8 cellular contexts compared by ENCODE assay signal in the genomic region with DNA sequence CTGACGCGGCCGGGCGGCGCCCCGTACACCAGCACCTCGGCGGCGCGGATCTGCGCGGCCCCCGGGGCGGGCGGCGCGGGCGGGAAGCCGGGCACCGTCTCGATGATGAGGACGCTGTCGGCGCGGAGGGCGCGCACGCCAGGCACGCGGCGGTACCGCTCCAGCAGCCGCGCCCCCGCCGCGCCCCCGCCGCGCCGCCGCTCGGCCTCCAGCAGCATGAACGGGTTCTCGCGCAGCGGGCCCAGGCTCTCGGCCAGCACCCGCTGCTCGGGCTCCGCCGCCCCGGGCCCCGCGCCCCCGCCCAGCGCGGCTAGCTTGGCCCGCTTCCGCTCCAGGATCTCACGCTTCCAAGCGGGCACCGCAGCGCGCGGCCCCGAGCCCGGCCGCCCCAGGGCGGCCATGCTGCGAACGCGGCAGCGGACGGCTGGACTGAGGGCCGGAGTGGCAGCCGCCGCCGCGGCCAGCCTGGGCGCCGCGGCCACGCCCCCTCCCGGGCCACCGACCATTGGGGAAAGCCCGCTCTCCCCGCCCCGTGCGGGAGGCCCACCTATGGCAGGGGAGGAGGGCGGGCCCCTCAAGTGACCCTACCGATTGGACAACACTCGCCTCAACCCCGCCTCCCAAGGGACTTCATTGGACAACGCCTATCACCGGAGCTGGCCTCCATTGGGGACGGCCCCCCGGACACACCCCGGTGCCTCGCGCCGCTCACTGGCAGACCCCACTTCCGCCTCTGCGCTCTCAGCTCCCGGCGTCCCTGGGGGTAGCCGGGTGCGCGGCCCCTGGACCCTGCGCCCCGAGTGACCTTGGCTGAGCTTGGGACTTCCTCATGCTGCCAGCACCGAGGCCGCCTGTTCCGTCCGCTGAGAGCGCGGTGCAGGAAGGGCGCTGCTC. TPM values are rescaled to one million over a fixed set of nuclear protein-coding genes. Genes with fewer than 3 reads are reported as not detected.
DNase-seq lines count a peak whose midpoint lies in the region; ATAC-seq and TF ChIP-seq lines count a peak whose summit lies in the region.

A gene with protein sequence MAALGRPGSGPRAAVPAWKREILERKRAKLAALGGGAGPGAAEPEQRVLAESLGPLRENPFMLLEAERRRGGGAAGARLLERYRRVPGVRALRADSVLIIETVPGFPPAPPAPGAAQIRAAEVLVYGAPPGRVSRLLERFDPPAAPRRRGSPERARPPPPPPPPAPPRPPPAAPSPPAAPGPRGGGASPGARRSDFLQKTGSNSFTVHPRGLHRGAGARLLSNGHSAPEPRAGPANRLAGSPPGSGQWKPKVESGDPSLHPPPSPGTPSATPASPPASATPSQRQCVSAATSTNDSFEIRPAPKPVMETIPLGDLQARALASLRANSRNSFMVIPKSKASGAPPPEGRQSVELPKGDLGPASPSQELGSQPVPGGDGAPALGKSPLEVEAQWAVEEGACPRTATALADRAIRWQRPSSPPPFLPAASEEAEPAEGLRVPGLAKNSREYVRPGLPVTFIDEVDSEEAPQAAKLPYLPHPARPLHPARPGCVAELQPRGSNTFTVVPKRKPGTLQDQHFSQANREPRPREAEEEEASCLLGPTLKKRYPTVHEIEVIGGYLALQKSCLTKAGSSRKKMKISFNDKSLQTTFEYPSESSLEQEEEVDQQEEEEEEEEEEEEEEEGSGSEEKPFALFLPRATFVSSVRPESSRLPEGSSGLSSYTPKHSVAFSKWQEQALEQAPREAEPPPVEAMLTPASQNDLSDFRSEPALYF (minus strand): TSS at position 431 of the 894 bp plus-strand sequence. CDS start 30 bp downstream, at position 401.

- H3K4me1 ChIP-seq in SK-N-SH (ENCODE audit: control insufficient read depth in 1 of 2, insufficient read depth in 2 of 2, low read depth in 1 of 2, low read length in 1 of 2) (peaks cover 15 to 45% of the 10 kb centered on the region in 2 experiments; a peak in 3 of 4 replicates), testis (peaks cover 52% of the 10 kb centered on the region)

- WGBS in SK-N-SH (ENCODE audit: low lambda C conversion rate), result 0% methylated on average over 15 of the region's 118 CpGs
- WGBS in testis, 2 donors, result 0% methylated on average over 34 of the region's 118 CpGs; no CpG with 5 or more reads in 1 of the 2 donors

- H3K36me3 ChIP-seq in SK-N-SH (replicated peaks in 1 of 2; ENCODE audit: control insufficient read depth in 1 of 2, insufficient read depth in 2 of 2, low read length in 1 of 2) (no peaks in the 10 kb centered on the region), testis (ENCODE audit: low read depth, missing control alignments) (no peaks in the 10 kb centered on the region)

- peak within 1 kb of the TSS; percentile 62 for H3K27ac Mint-ChIP-seq in activated naive CD4-positive, alpha-beta T cell treated with anti-CD3 and anti-CD28 coated beads, Interleukin-2, amount 50 U/mL, for 24 hours

- peak within 1 kb of the TSS; percentile 83 for H3K4me3 Mint-ChIP-seq in activated naive CD4-positive, alpha-beta T cell treated with anti-CD3 and anti-CD28 coated beads, Interleukin-2, amount 50 U/mL, for 24 hours

- POLR2A ChIA-PET in SK-N-SH (lab: Yijun Ruan, JAX), result interaction anchor here (0.6 to 1.4 kb wide), 7 partner anchors 8 to 222 kb away, joined by 3 to 9 read pairs (median 5); a partner anchor contains a TSS

- no peaks in the 10 kb centered on the region for H3K9me3 ChIP-seq in SK-N-SH
- no peaks in the 10 kb centered on the region for H3K9me3 ChIP-seq in testis

- ATAC-seq in HG02571 (IDR thresholded peaks at IDR 0.05; ENCODE audit: unreplicated experiment), result peak; percentile 83

- no peaks in the 10 kb centered on the region for H3K36me3 Mint-ChIP-seq in activated naive CD4-positive, alpha-beta T cell treated with anti-CD3 and anti-CD28 coated beads, Interleukin-2, amount 50 U/mL, for 24 hours

- peaks cover 80% of the 10 kb centered on the region for H3K79me2 ChIP-seq in SK-N-SH (ENCODE audit: insufficient read depth)

- H3K4me2 ChIP-seq in SK-N-SH, result peak within 1 kb of the TSS; percentile 99

- peaks cover 22% of the 10 kb centered on the region for H3K4me1 Mint-ChIP-seq in activated naive CD4-positive, alpha-beta T cell treated with anti-CD3 and anti-CD28 coated beads, Interleukin-2, amount 50 U/mL, for 24 hours

- H3K27ac ChIP-seq in SK-N-SH (ENCODE audit: low read depth in 2 of 2, low read length in 1 of 2) (peak within 1 kb of the TSS; percentile 46 to 87; a peak in 3 of 4 replicates), testis (peak within 1 kb of the TSS; percentile 55 to 71)

- H3K9me3 Mint-ChIP-seq in activated naive CD4-positive, alpha-beta T cell treated with anti-CD3 and anti-CD28 coated beads, Interleukin-2, amount 50 U/mL, for 24 hours, result no peaks in the 10 kb centered on the region

- H2AFZ ChIP-seq in SK-N-SH (ENCODE audit: low read depth), result peak within 1 kb of the TSS; percentile 83; the same call in 1 of the 2 replicates

- CTCF ChIA-PET in SK-N-SH (lab: Yijun Ruan, JAX), result interaction anchor here (0.9 to 1.4 kb wide), 5 partner anchors 22 to 171 kb away, joined by 3 to 6 read pairs (median 3); a partner anchor contains a TSS

- peak within 1 kb of the TSS; percentile 66; the same call in 1 of the 2 replicates for H3K9ac ChIP-seq in SK-N-SH

- peak; percentile 98 for DNase-seq in GM04504 (ENCODE audit: low read depth)
- DNase-seq in NCI-H1048 (lab: John Stamatoyannopoulos, UW), result peak; percentile 95
- DNase-seq in SK-N-SH, result peak; percentile 100
- peak; percentile 76 for DNase-seq in glomerular endothelial cell (ENCODE audit: extremely low read depth, low read depth, low spot score)
- DNase-seq in occipital lobe (lab: John Stamatoyannopoulos, UW), result peak; percentile 99
- DNase-seq in testis, result peak; percentile 100

- H4K20me1 ChIP-seq in SK-N-SH (ENCODE audit: insufficient read depth), result peaks cover 33% of the 10 kb centered on the region

- H3K27me3 Mint-ChIP-seq in activated naive CD4-positive, alpha-beta T cell treated with anti-CD3 and anti-CD28 coated beads, Interleukin-2, amount 50 U/mL, for 24 hours, result no peaks in the 10 kb centered on the region

- TF ChIP-seq CTCF in SK-N-SH (IDR thresholded peaks at IDR 0.05), result no peak
- TF ChIP-seq CTCF in testis (IDR thresholded peaks at IDR 0.05), result peak in 1 of 3 experiments; percentile 1

- no peak for TF ChIP-seq RAD21 in SK-N-SH (IDR thresholded peaks at IDR 0.05; ENCODE audit: low read length)

- no peaks in the 10 kb centered on the region for H3K9me2 ChIP-seq in SK-N-SH

- TF ChIP-seq POLR2A in testis (IDR thresholded peaks at IDR 0.05), result no peak

- TF ChIP-seq EP300 in SK-N-SH (IDR thresholded peaks at IDR 0.05; ENCODE audit: borderline replicate concordance in 1 of 2, low read depth in 1 of 2, low read length in 1 of 2), result no peak

- H3K27me3 ChIP-seq in SK-N-SH (ENCODE audit: insufficient read depth) (no peaks in the 10 kb centered on the region), testis (no peaks in the 10 kb centered on the region)

- intact Hi-C loops in testis (cut with DNase I; ENCODE audit: low total_unique reads), result no loop called here

- H3K4me3 ChIP-seq in SK-N-SH (ENCODE audit: low read depth in 2 of 2, low read length in 1 of 2) (peak within 1 kb of the TSS; percentile 70 to 83), testis (peak within 1 kb of the TSS; percentile 64 to 72)

- peaks cover 14% of the 10 kb centered on the region for H3F3A ChIP-seq in SK-N-SH (replicated peaks; ENCODE audit: insufficient read depth)

TF ChIP-seq in SK-N-SH, 30 proteins besides CTCF, POLR2A, EP300 and RAD21 (continues in another document):
- TF ChIP-seq, protein P1, sequence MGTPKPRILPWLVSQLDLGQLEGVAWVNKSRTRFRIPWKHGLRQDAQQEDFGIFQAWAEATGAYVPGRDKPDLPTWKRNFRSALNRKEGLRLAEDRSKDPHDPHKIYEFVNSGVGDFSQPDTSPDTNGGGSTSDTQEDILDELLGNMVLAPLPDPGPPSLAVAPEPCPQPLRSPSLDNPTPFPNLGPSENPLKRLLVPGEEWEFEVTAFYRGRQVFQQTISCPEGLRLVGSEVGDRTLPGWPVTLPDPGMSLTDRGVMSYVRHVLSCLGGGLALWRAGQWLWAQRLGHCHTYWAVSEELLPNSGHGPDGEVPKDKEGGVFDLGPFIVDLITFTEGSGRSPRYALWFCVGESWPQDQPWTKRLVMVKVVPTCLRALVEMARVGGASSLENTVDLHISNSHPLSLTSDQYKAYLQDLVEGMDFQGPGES (IDR thresholded peaks at IDR 0.05; ENCODE audit: low read depth, low read length), result peak; percentile 81
- TF ChIP-seq SMC3 (IDR thresholded peaks at IDR 0.05; ENCODE audit: low read depth, low read length) (no peak), RXRA (IDR thresholded peaks at IDR 0.05; ENCODE audit: borderline replicate concordance, low read depth) (no peak), SIN3A (IDR thresholded peaks at IDR 0.05; ENCODE audit: borderline replicate concordance, low read depth, low read length) (peak; percentile 54; the same call in 1 of the 2 replicates), CHD2 (IDR thresholded peaks at IDR 0.05; ENCODE audit: low read length, partially characterized antibody) (peak; percentile 80), GABPA (IDR thresholded peaks at IDR 0.05; ENCODE audit: low read depth) (peak; percentile 59), FOSL2 (IDR thresholded peaks at IDR 0.05; ENCODE audit: borderline replicate concordance, low read depth) (no peak), GATA2 (CRISPR knock-in tag; IDR thresholded peaks at IDR 0.05) (no peak)
- TF ChIP-seq, protein P2, sequence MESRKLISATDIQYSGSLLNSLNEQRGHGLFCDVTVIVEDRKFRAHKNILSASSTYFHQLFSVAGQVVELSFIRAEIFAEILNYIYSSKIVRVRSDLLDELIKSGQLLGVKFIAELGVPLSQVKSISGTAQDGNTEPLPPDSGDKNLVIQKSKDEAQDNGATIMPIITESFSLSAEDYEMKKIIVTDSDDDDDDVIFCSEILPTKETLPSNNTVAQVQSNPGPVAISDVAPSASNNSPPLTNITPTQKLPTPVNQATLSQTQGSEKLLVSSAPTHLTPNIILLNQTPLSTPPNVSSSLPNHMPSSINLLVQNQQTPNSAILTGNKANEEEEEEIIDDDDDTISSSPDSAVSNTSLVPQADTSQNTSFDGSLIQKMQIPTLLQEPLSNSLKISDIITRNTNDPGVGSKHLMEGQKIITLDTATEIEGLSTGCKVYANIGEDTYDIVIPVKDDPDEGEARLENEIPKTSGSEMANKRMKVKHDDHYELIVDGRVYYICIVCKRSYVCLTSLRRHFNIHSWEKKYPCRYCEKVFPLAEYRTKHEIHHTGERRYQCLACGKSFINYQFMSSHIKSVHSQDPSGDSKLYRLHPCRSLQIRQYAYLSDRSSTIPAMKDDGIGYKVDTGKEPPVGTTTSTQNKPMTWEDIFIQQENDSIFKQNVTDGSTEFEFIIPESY (IDR thresholded peaks at IDR 0.05; ENCODE audit: borderline replicate concordance, low read depth), result no peak

RNA-seq across cellular contexts. Expression of the gene that starts here (rescaled TPM):
- polyA plus RNA-seq in SK-N-SH (2012; rRNA removed) (4.4 and 5.2 TPM in 2 replicates), testis (ENCODE audit: insufficient read depth, low read depth, low replicate concordance) (17.2 TPM)
- polyA plus RNA-seq in SK-N-SH (2012; cell fraction: cytosol; rRNA removed), result 2.8 and 3.7 TPM in 2 replicates
- polyA plus RNA-seq in SK-N-SH (2012; cell fraction: nucleus; rRNA removed), result 9.6 and 15.0 TPM in 2 replicates
- total RNA-seq in glomerular endothelial cell (10.0 and 10.8 TPM in 2 replicates), occipital lobe (4.7 TPM), testis (10 to 100 TPM; 25.9 to 35.2 TPM)

Comparison
In these comparisons a context has a peak if more than half of its experiments do, and no peak if none do; other contexts are left out.
1. Peak in every context shown above with its lines: DNase-seq, ATAC-seq, H3K4me3 ChIP-seq and H3K27ac ChIP-seq.